9 cellular contexts compared by ENCODE assay signal in the genomic region with DNA sequence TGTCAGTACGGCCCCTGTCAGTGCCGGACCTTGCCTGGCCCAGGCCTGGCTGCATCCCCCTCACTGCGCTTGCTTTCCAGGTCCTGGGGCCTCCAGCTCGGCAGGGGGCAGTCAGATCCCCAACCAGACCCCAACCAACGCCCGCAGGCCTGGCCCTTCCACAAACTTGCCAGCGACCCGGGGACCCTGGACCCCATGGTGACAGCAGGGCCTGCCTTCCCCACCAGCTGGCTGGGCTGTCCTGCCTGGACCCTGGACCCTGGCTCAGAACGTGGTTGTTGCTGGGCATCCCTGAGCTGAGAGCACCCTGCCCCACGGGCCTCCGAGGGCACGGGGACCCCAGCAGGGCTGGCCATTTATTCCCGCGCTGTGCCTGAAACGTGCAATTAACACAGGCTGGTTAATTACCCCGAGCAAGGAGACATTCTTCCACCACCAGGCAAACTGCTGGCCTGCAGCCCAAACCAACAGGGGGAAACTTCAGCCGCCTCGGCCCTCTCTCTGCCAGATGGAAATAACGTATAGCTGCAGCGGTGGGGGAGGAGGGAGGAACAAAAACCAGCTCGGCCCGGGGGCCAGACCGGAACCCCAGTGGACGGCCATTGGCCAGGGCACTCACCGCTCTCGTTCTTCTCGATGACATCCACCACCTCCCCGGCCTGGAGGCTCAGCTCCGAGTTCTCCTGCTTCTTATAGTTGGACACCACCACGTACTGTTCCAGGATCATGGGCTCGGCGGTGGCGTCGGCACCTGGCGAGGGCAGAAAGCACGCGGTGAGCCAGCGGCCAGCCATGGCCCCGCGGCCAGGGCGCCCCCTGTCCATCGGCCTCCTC.
DNase-seq lines count a peak whose midpoint lies in the region; ATAC-seq and TF ChIP-seq lines count a peak whose summit lies in the region.
"Had no signal": no experiment of that assay in that cellular context is flagged by ENCODE, and none has a peak within 500 bp of the region (broad histone marks: within the 10 kb centered on the region; RNA-seq: fewer than 3 reads in every experiment).

No MANE protein-coding gene starts in this region.

- no peak overlapping the region for H3K9ac ChIP-seq in trophoblast cell (ENCODE audit: low read length)

- H3K27ac ChIP-seq in trophoblast cell (ENCODE audit: low read depth, low read length): no peak overlapping the region

- H4K12ac ChIP-seq in trophoblast cell (ENCODE audit: low read depth, low read length): no peak overlapping the region

- CTCF ChIA-PET in activated B cell treated with CpG ODN at 0.5 μM for 24 hours (lab: Charles Lee): interaction anchor here (3.2 kb wide), 1 partner anchor 26 kb away, joined by 15 read pairs; no protein-coding TSS in a partner anchor

- H4K8ac ChIP-seq in trophoblast cell (ENCODE audit: low read depth, low read length): no peak overlapping the region

- no peaks in the 10 kb centered on the region for H3K9me3 Mint-ChIP-seq in activated B cell treated with CpG ODN at 0.5 μM for 24 hours

- H3K79me2 ChIP-seq in trophoblast cell (ENCODE audit: control insufficient read depth, insufficient read depth, low read length, poor library complexity): no peaks in the 10 kb centered on the region

- ATAC-seq in GM18861 (IDR thresholded peaks at IDR 0.05; ENCODE audit: unreplicated experiment) (peak; percentile 36), HG03103 (IDR thresholded peaks at IDR 0.05; ENCODE audit: low read depth, unreplicated experiment) (peak; percentile 18), activated B cell treated with CpG ODN at 0.5 μM for 24 hours (ENCODE audit: low read depth) (peak; percentile 11)

- H3K23ac ChIP-seq in trophoblast cell (ENCODE audit: low read length): no peak overlapping the region

- H3K36me3 Mint-ChIP-seq in activated B cell treated with CpG ODN at 0.5 μM for 24 hours (ENCODE audit: low read depth): peaks cover 20% of the 10 kb centered on the region

- H2BK120ac ChIP-seq in trophoblast cell (ENCODE audit: insufficient read depth, low read length, poor library complexity): no peak overlapping the region

- H3K36me3 ChIP-seq in trophoblast cell (ENCODE audit: control insufficient read depth in 1 of 2, insufficient read depth in 2 of 2, low read length in 2 of 2): peaks cover 6 to 9% of the 10 kb centered on the region in 2 experiments

- H2BK5ac ChIP-seq in trophoblast cell (ENCODE audit: low read depth, low read length, poor library complexity): no peak overlapping the region

- no CpG with 5 or more reads among the region's 42 CpGs for WGBS in trophoblast cell (ENCODE audit: extremely low coverage, insufficient coverage, insufficient read length)

- no peak overlapping the region for H2AFZ ChIP-seq in trophoblast cell (ENCODE audit: insufficient read depth, low read length, poor library complexity)

- H3K4me3 Mint-ChIP-seq in activated B cell treated with CpG ODN at 0.5 μM for 24 hours: peak overlapping the region; percentile 83
- H3K4me3 Mint-ChIP-seq: neural crest cell had no signal

- H3K9me3 ChIP-seq in trophoblast cell (ENCODE audit: insufficient read depth, low read depth, low read length): peaks cover 6% of the 10 kb centered on the region

- H3K4me1 Mint-ChIP-seq in activated B cell treated with CpG ODN at 0.5 μM for 24 hours: peaks cover 18% of the 10 kb centered on the region

- no peak overlapping the region for H3K4ac ChIP-seq in trophoblast cell (ENCODE audit: low read depth, low read length)

- H2AK5ac ChIP-seq in trophoblast cell (ENCODE audit: low read length): no peak overlapping the region

- peaks cover 4% of the 10 kb centered on the region for H3K79me1 ChIP-seq in trophoblast cell (ENCODE audit: low read length)

- peak overlapping the region; percentile 48 for H4K91ac ChIP-seq in trophoblast cell (ENCODE audit: low read depth, low read length)

- H3K4me1 ChIP-seq in trophoblast cell (ENCODE audit: control insufficient read depth in 1 of 2, insufficient read depth in 2 of 2, low read length in 2 of 2): peaks cover 3 to 11% of the 10 kb centered on the region in 2 experiments

- H3K14ac ChIP-seq in trophoblast cell (ENCODE audit: low read length): no peak overlapping the region

- POLR2A ChIA-PET in activated B cell treated with CpG ODN at 0.5 μM for 24 hours (lab: Charles Lee): interaction anchor here (0.7 to 2.3 kb wide), 4 partner anchors 18 to 72 kb away, joined by 3 to 13 read pairs (median 4); no protein-coding TSS in a partner anchor

- no peaks in the 10 kb centered on the region for H3K27me3 Mint-ChIP-seq in activated B cell treated with CpG ODN at 0.5 μM for 24 hours

- intact Hi-C loops in activated B cell treated with CpG ODN at 0.5 μM for 24 hours (cut with micrococcal nuclease): loop anchor here (1.0 kb wide), 2 partner anchors 18 to 26 kb away; no protein-coding TSS in a partner anchor

- in situ Hi-C loops in ACHN (cut with HindIII; ENCODE audit: low pct_ligation_motif_present, low pct_unique_long_range_greater_than_20kb, low sequenced_read_pairs): no loop called here

- H2BK12ac ChIP-seq in trophoblast cell (ENCODE audit: low read length): peak overlapping the region; percentile 10

- DNase-seq in ACHN: peak; percentile 59
- peak; percentile 24 for DNase-seq in activated B cell treated with CpG ODN at 0.5 μM for 24 hours
- DNase-seq in fibroblast of the aortic adventitia (ENCODE audit: low read depth): peak; percentile 52
- no peak for DNase-seq in trophoblast cell
- no peak for DNase-seq in germinal center (ENCODE audit: low spot score)
- no peak for DNase-seq in NCI-H82 (lab: John Stamatoyannopoulos, UW)

- H3K27me3 ChIP-seq in trophoblast cell (ENCODE audit: insufficient read depth, low read length): no peaks in the 10 kb centered on the region

- no peak overlapping the region for H3K4me2 ChIP-seq in trophoblast cell (ENCODE audit: low read length)

- peak overlapping the region; percentile 38 for H3K18ac ChIP-seq in trophoblast cell (ENCODE audit: low read length)

- peak overlapping the region; percentile 78 for H3K4me3 ChIP-seq in fibroblast of the aortic adventitia (ENCODE audit: low read depth, low read length)
- H3K4me3 ChIP-seq in trophoblast cell (ENCODE audit: low read depth, low read length): no peak overlapping the region

- peak overlapping the region; percentile 56 for H3K27ac Mint-ChIP-seq in activated B cell treated with CpG ODN at 0.5 μM for 24 hours

- TF ChIP-seq CTCF in activated B cell treated with CpG ODN at 0.5 μM for 24 hours (IDR thresholded peaks at IDR 0.05): no peak
- TF ChIP-seq CTCF in fibroblast of the aortic adventitia (IDR thresholded peaks at IDR 0.05; ENCODE audit: insufficient read depth, low read length): peak; percentile 29

Comparison
In these comparisons a context has a peak if more than half of its experiments do, and no peak if none do; other contexts are left out.
1. DNase-seq: peak in ACHN (single experiment), activated B cell treated with CpG ODN at 0.5 μM for 24 hours (single experiment) and fibroblast of the aortic adventitia (single experiment); none in trophoblast cell (0 of 2), germinal center (single experiment) and NCI-H82 (single experiment).
2. Peak in every context shown above with its lines, with median percentiles within 50 percentile points of each other: ATAC-seq.